In genomic region chr6:149988550-149989336, GRCh38 we compare ENCODE assay signal across 24 cellular contexts. TPM values are rescaled to one million over a fixed set of nuclear protein-coding genes. Genes with fewer than 3 reads are reported as not detected.
DNase-seq lines count a peak whose midpoint lies in the region; ATAC-seq and TF ChIP-seq lines count a peak whose summit lies in the region.
"Had no signal": no experiment of that assay in that cellular context is flagged by ENCODE, and none has a peak within 500 bp of the region (broad histone marks: within the 10 kb centered on the region; RNA-seq: fewer than 3 reads in every experiment).

No MANE protein-coding gene starts in this region.

- no peak overlapping the region for H2AFZ ChIP-seq in GM23338
- H2AFZ ChIP-seq in neural progenitor cell (replicated peaks), result no peak overlapping the region

- intact Hi-C loops in body of pancreas (cut with DNase I), result no loop called here
- intact Hi-C loops in prostate gland (cut with DNase I), result no loop called here

- H3K4me2 ChIP-seq in GM23338 (peak overlapping the region; percentile 56), neural progenitor cell (no peak overlapping the region)

- no peaks in the 10 kb centered on the region for H3K36me3 Mint-ChIP-seq in CD4-positive, CD25-positive, alpha-beta regulatory T cell
- H3K36me3 Mint-ChIP-seq in GM23338 (ENCODE audit: low read depth) (no peaks in the 10 kb centered on the region; the same call in 2 of the 3 replicates), neural progenitor cell (peaks cover 2% of the 10 kb centered on the region), immature natural killer cell (peaks cover 0 to 3% (median 0%) of the 10 kb centered on the region in 3 donors)

- peaks cover 7 to 18% of the 10 kb centered on the region in 2 experiments for H3K9me3 ChIP-seq in CD4-positive, CD25-positive, alpha-beta regulatory T cell (ENCODE audit: control insufficient read depth in 2 of 2, low read length in 2 of 2)
- H3K9me3 ChIP-seq in body of pancreas (no peaks in the 10 kb centered on the region), neural progenitor cell (ENCODE audit: low read depth) (peaks cover 4% of the 10 kb centered on the region), prostate gland (no peaks in the 10 kb centered on the region)
- H3K9me3 ChIP-seq: BE2C had no signal

- peaks cover 68% of the 10 kb centered on the region for H3K27me3 ChIP-seq in CD4-positive, CD25-positive, alpha-beta regulatory T cell (ENCODE audit: control insufficient read depth, insufficient read depth, low read length)
- H3K27me3 ChIP-seq in GM23338 (ENCODE audit: insufficient read depth), result peaks cover 97% of the 10 kb centered on the region
- peaks cover 0 to 53% of the 10 kb centered on the region in 2 donors for H3K27me3 ChIP-seq in body of pancreas
- peaks cover 98% of the 10 kb centered on the region for H3K27me3 ChIP-seq in neural progenitor cell
- peaks cover 48% of the 10 kb centered on the region for H3K27me3 ChIP-seq in prostate gland (replicated peaks; ENCODE audit: insufficient read depth)

- H3K27ac ChIP-seq in CD4-positive, CD25-positive, alpha-beta regulatory T cell (ENCODE audit: insufficient read depth, low read length, poor library complexity, severe bottlenecking), result no peak overlapping the region
- H3K27ac ChIP-seq in GM23338 (ENCODE audit: low read depth), result no peak overlapping the region
- no peak overlapping the region for H3K27ac ChIP-seq in body of pancreas
- no peak overlapping the region for H3K27ac ChIP-seq in neural progenitor cell
- no peak overlapping the region for H3K27ac ChIP-seq in prostate gland
- H3K27ac ChIP-seq: coronary artery, skin epidermis had no signal

- H3K4me1 Mint-ChIP-seq in CD4-positive, CD25-positive, alpha-beta regulatory T cell, result peaks cover 26 to 40% (median 33%) of the 10 kb centered on the region in 4 donors
- H3K4me1 Mint-ChIP-seq in GM23338, result peaks cover 33% of the 10 kb centered on the region
- H3K4me1 Mint-ChIP-seq in neural progenitor cell, result peaks cover 16% of the 10 kb centered on the region
- peaks cover 23 to 33% of the 10 kb centered on the region in 2 donors for H3K4me1 Mint-ChIP-seq in immature natural killer cell

- no peak overlapping the region for H3K4me3 ChIP-seq in CD4-positive, CD25-positive, alpha-beta regulatory T cell (ENCODE audit: low read depth, low read length)
- H3K4me3 ChIP-seq in GM23338 (peak overlapping the region; percentile 2), body of pancreas (no peak overlapping the region), neural progenitor cell (no peak overlapping the region), prostate gland (no peak overlapping the region)
- H3K4me3 ChIP-seq: coronary artery, skin epidermis had no signal

- H3K27ac Mint-ChIP-seq in CD4-positive, CD25-positive, alpha-beta regulatory T cell, result no peak overlapping the region
- H3K27ac Mint-ChIP-seq in GM23338 (no peak overlapping the region), neural progenitor cell (no peak overlapping the region), immature natural killer cell (no peak overlapping the region)
- H3K27ac Mint-ChIP-seq: brain, HFFc6 had no signal

- TF ChIP-seq CTCF in GM23338 (conservative IDR thresholded peaks at IDR 0.05; ENCODE audit: low read depth in 2 of 2) (no peak), body of pancreas (IDR thresholded peaks at IDR 0.05) (no peak), neural progenitor cell (IDR thresholded peaks at IDR 0.05) (no peak), prostate gland (IDR thresholded peaks at IDR 0.05) (no peak)

- 9 to 12% methylated on average over 17 of the region's 17 CpGs for WGBS in body of pancreas, 2 donors
- WGBS in prostate gland, result 8% methylated on average over 17 of the region's 17 CpGs

- H3F3A ChIP-seq in GM23338 (replicated peaks; ENCODE audit: low read depth), result peaks cover 5% of the 10 kb centered on the region; the same call in 1 of the 2 replicates
- H3F3A ChIP-seq in neural progenitor cell (ENCODE audit: low read depth), result peaks cover 4% of the 10 kb centered on the region

- H3K4me1 ChIP-seq in CD4-positive, CD25-positive, alpha-beta regulatory T cell (ENCODE audit: control insufficient read depth, insufficient read depth, low read length, poor library complexity, severe bottlenecking), result peaks cover 25% of the 10 kb centered on the region
- H3K4me1 ChIP-seq in GM23338 (ENCODE audit: insufficient read depth) (peaks cover 13% of the 10 kb centered on the region; the same call in 1 of the 2 replicates), body of pancreas (peaks cover 28% of the 10 kb centered on the region), neural progenitor cell (no peaks in the 10 kb centered on the region), prostate gland (replicated peaks) (peaks cover 10% of the 10 kb centered on the region)
- H3K4me1 ChIP-seq: BE2C had no signal

- no peak for ATAC-seq in CD4-positive, CD25-positive, alpha-beta regulatory T cell (ENCODE audit: low read depth in 2 of 2)
- ATAC-seq in GM23338 (peak; percentile 68), body of pancreas (peak; percentile 24)

- no peak for DNase-seq in CD4-positive, CD25-positive, alpha-beta regulatory T cell
- DNase-seq in GM23338 (ENCODE audit: low spot score) (peak; percentile 87), body of pancreas (peak in 3 of 4 donors; percentile 38 to 64 (median 61)), neural progenitor cell (ENCODE audit: low spot score) (no peak), prostate gland (ENCODE audit: low spot score) (no peak), GM03348 (ENCODE audit: low spot score) (no peak), immature natural killer cell (no peak)
- DNase-seq: activated naive CD4-positive, alpha-beta T cell treated with anti-CD3 and anti-CD28 coated beads, Interleukin-2, amount 50 U/mL, for 16 hours; BE2C; HFFc6; hippocampal formation; NCI-H1105 treated with DMSO at 0.1 percent for 48 hours; NCI-H2107; SHP77 treated with DMSO at 0.1 percent for 48 hours; stimulated activated CD4-positive, alpha-beta T cell treated with anti-CD3 and anti-CD28 coated beads, Interleukin-4, amount 100 ng/mL, for 4 hours; substantia nigra; T-helper 9 cell had no signal

- peaks cover 14% of the 10 kb centered on the region for H4K20me1 ChIP-seq in GM23338 (replicated peaks; ENCODE audit: insufficient read depth)
- peaks cover 26% of the 10 kb centered on the region for H4K20me1 ChIP-seq in neural progenitor cell (ENCODE audit: low read depth)

- H3K36me3 ChIP-seq in CD4-positive, CD25-positive, alpha-beta regulatory T cell (ENCODE audit: control insufficient read depth, insufficient read depth, low read length), result no peaks in the 10 kb centered on the region
- H3K36me3 ChIP-seq in GM23338 (ENCODE audit: insufficient read depth) (no peaks in the 10 kb centered on the region), body of pancreas (replicated peaks in 1 of 2; ENCODE audit: insufficient read depth in 1 of 2, low read depth in 2 of 2) (no peaks in the 10 kb centered on the region), neural progenitor cell (no peaks in the 10 kb centered on the region), prostate gland (no peaks in the 10 kb centered on the region)
- H3K36me3 ChIP-seq: BE2C had no signal

- peak overlapping the region in 3 of 4 donors; percentile 22 to 39 (median 31) for H3K4me3 Mint-ChIP-seq in CD4-positive, CD25-positive, alpha-beta regulatory T cell
- H3K4me3 Mint-ChIP-seq in GM23338, result peak overlapping the region; percentile 3; the same call in 1 of the 3 replicates
- peak overlapping the region; percentile 42 for H3K4me3 Mint-ChIP-seq in neural progenitor cell
- H3K4me3 Mint-ChIP-seq in immature natural killer cell, result peak overlapping the region in 2 of 5 donors; percentile 8 to 54
- H3K4me3 Mint-ChIP-seq: HFFc6 had no signal

- H3K9me2 ChIP-seq in GM23338 (ENCODE audit: insufficient read depth), result no peaks in the 10 kb centered on the region

- no peak for TF ChIP-seq POLR2A in body of pancreas (IDR thresholded peaks at IDR 0.05)
- TF ChIP-seq POLR2A in prostate gland (IDR thresholded peaks at IDR 0.05), result no peak

- no peaks in the 10 kb centered on the region for H3K79me2 ChIP-seq in GM23338 (replicated peaks; ENCODE audit: insufficient read depth)
- H3K79me2 ChIP-seq in neural progenitor cell (ENCODE audit: low read depth), result no peaks in the 10 kb centered on the region

- H3K27me3 Mint-ChIP-seq in CD4-positive, CD25-positive, alpha-beta regulatory T cell, result peaks cover 94% of the 10 kb centered on the region
- H3K27me3 Mint-ChIP-seq in GM23338 (ENCODE audit: insufficient read depth, low read depth, poor library complexity) (peaks cover 100% of the 10 kb centered on the region), neural progenitor cell (ENCODE audit: insufficient read depth, low read depth) (peaks cover 92% of the 10 kb centered on the region), immature natural killer cell (ENCODE audit: low read depth in 3 of 3) (peaks cover 38 to 61% (median 44%) of the 10 kb centered on the region in 3 donors)

- H3K9ac ChIP-seq in neural progenitor cell, result no peak overlapping the region

- peaks cover 0 to 17% (median 5%) of the 10 kb centered on the region in 7 donors for H3K9me3 Mint-ChIP-seq in CD4-positive, CD25-positive, alpha-beta regulatory T cell
- H3K9me3 Mint-ChIP-seq in GM23338 (peaks cover 5% of the 10 kb centered on the region; the same call in 1 of the 3 replicates), neural progenitor cell (peaks cover 32% of the 10 kb centered on the region), immature natural killer cell (peaks cover 0 to 11% (median 5%) of the 10 kb centered on the region in 6 donors)

RNA-seq across cellular contexts. Expression of gene ULBP1, which starts 25.0 kb away (rescaled TPM):
- total RNA-seq in CD4-positive, CD25-positive, alpha-beta regulatory T cell, result 0.64 TPM
- not detected for polyA plus RNA-seq in CD4-positive, CD25-positive, alpha-beta regulatory T cell
- 1.0 and 1.7 TPM in 2 replicates for total RNA-seq in GM23338 (2014; rRNA removed; shearing (Covaris generic))
- polyA plus RNA-seq in GM23338 (2016; fragmentation: Nextera tagmentation; extraction: Ambion mirVana) (0.74 and 1.3 TPM in 2 replicates), immature natural killer cell (not detected)
- total RNA-seq in body of pancreas (not detected), neural progenitor cell (ENCODE audit: low replicate concordance) (0.11 and 0.40 TPM in 2 replicates), prostate gland (1 to 10 TPM in 1 of 2 donors, not detected in 1; 2.8 TPM)

RNA-seq across cellular contexts. Expression of gene RAET1L, which starts 36.6 kb away (rescaled TPM):
- total RNA-seq in CD4-positive, CD25-positive, alpha-beta regulatory T cell, result not detected
- polyA plus RNA-seq in CD4-positive, CD25-positive, alpha-beta regulatory T cell, result not detected
- total RNA-seq in GM23338 (2014; rRNA removed; shearing (Covaris generic)), result not detected in 2 replicates
- polyA plus RNA-seq in GM23338 (2016; fragmentation: Nextera tagmentation; extraction: Ambion mirVana) (not detected in 2 replicates), immature natural killer cell (not detected)
- total RNA-seq in body of pancreas (not detected), neural progenitor cell (ENCODE audit: low replicate concordance) (not detected in 2 replicates), prostate gland (not detected)
- total RNA-seq: fibroblast of villous mesenchyme, HFFc6, LHCN-M2, mucosa of gallbladder, OCI-LY7 had no signal

RNA-seq across cellular contexts. Expression of gene ULBP2, which starts 46.9 kb away (rescaled TPM):
- total RNA-seq in CD4-positive, CD25-positive, alpha-beta regulatory T cell, result 9.7 TPM
- under 1 TPM in 1 of 4 donors, not detected in 3; 0.13 TPM for polyA plus RNA-seq in CD4-positive, CD25-positive, alpha-beta regulatory T cell
- total RNA-seq in GM23338 (2014; rRNA removed; shearing (Covaris generic)), result 1.1 TPM in 1 of 2 replicates, not detected in the other
- 0.21 TPM in 1 of 2 replicates, not detected in the other for polyA plus RNA-seq in GM23338 (2016; fragmentation: Nextera tagmentation; extraction: Ambion mirVana)
- total RNA-seq in body of pancreas, result under 1 TPM in 1 of 2 donors, not detected in 1; 0.26 TPM
- not detected in 2 replicates for total RNA-seq in neural progenitor cell (ENCODE audit: low replicate concordance)
- under 1 TPM; 0.32 to 0.40 TPM for total RNA-seq in prostate gland
- under 1 TPM in 2 of 3 donors, not detected in 1; 0.83 to 0.88 TPM for polyA plus RNA-seq in immature natural killer cell

Comparison
In these comparisons a context has a peak if more than half of its experiments do, and no peak if none do; other contexts are left out.
1. ATAC-seq: peak in GM23338 (single experiment) and body of pancreas (single experiment); none in CD4-positive, CD25-positive, alpha-beta regulatory T cell (0 of 2).
2. DNase-seq: peak in GM23338 (single experiment) and body of pancreas (3 of 4); none in CD4-positive, CD25-positive, alpha-beta regulatory T cell (0 of 3), neural progenitor cell (single experiment), prostate gland (single experiment), GM03348 (single experiment) and immature natural killer cell (0 of 3).